In genomic region chr9:35158501-35159280, GRCh38 we compare ENCODE assay signal across 24 cellular contexts. TPM values are rescaled to one million over a fixed set of nuclear protein-coding genes. Genes with fewer than 3 reads are reported as not detected.
DNase-seq lines count a peak whose midpoint lies in the region; ATAC-seq and TF ChIP-seq lines count a peak whose summit lies in the region.
"Had no signal": no experiment of that assay in that cellular context is flagged by ENCODE, and none has a peak within 500 bp of the region (broad histone marks: within the 10 kb centered on the region; RNA-seq: fewer than 3 reads in every experiment).

No MANE protein-coding gene starts in this region.

- no peaks in the 10 kb centered on the region for H3K27me3 Mint-ChIP-seq in activated CD4-positive, alpha-beta T cell treated with anti-CD3 and anti-CD28 coated beads for 36 hours
- H3K27me3 Mint-ChIP-seq in GM23338 (ENCODE audit: insufficient read depth, low read depth, poor library complexity), result peaks cover 10% of the 10 kb centered on the region

- H3K9me3 Mint-ChIP-seq in activated CD4-positive, alpha-beta T cell treated with anti-CD3 and anti-CD28 coated beads for 36 hours (ENCODE audit: low read depth), result no peaks in the 10 kb centered on the region
- H3K9me3 Mint-ChIP-seq in GM23338, result peaks cover 3% of the 10 kb centered on the region; the same call in 2 of the 3 replicates
- H3K9me3 Mint-ChIP-seq: activated naive CD8-positive, alpha-beta T cell treated with anti-CD3 and anti-CD28 coated beads for 36 hours; mesothelial cell of epicardium; natural killer cell had no signal

- H3K27me3 ChIP-seq in GM23338 (ENCODE audit: insufficient read depth) (no peaks in the 10 kb centered on the region), MM.1S (replicated peaks; ENCODE audit: insufficient read depth, low read length) (no peaks in the 10 kb centered on the region), iPS-20b (ENCODE audit: insufficient read depth, low read length) (peaks cover 4% of the 10 kb centered on the region; the same call in 1 of the 2 replicates)
- H3K27me3 ChIP-seq: pancreas, right atrium auricular region, stomach, transverse colon had no signal

- no peaks in the 10 kb centered on the region for H3K9me3 ChIP-seq in MM.1S (replicated peaks; ENCODE audit: insufficient read depth, low read length)
- H3K9me3 ChIP-seq in iPS-20b (ENCODE audit: insufficient read depth, low read depth, low read length), result no peaks in the 10 kb centered on the region
- H3K9me3 ChIP-seq: heart right ventricle, left ventricle myocardium inferior, pancreas, right atrium auricular region, stomach, transverse colon had no signal

- no peak overlapping the region for H3K27ac Mint-ChIP-seq in activated CD4-positive, alpha-beta T cell treated with anti-CD3 and anti-CD28 coated beads for 36 hours
- H3K27ac Mint-ChIP-seq in GM23338, result peak overlapping the region; percentile 80
- H3K27ac Mint-ChIP-seq: activated naive CD8-positive, alpha-beta T cell treated with anti-CD3 and anti-CD28 coated beads for 36 hours; mesothelial cell of epicardium; natural killer cell had no signal

- CTCF ChIA-PET in activated CD4-positive, alpha-beta T cell treated with anti-CD3 and anti-CD28 coated beads for 36 hours (lab: Charles Lee), result interaction anchor here (0.6 kb wide), 1 partner anchor 397 kb away, joined by 3 read pairs; no protein-coding TSS in a partner anchor

- no peak overlapping the region for H3K4me3 ChIP-seq in GM23338
- peak overlapping the region; percentile 30; the same call in 1 of the 2 replicates for H3K4me3 ChIP-seq in MM.1S (ENCODE audit: low read length)
- peak overlapping the region; percentile 31; the same call in 1 of the 2 replicates for H3K4me3 ChIP-seq in iPS-20b (ENCODE audit: low read length)
- H3K4me3 ChIP-seq: heart right ventricle, left ventricle myocardium inferior, pancreas, right atrium auricular region, stomach, transverse colon had no signal

- H4K20me1 ChIP-seq in GM23338 (replicated peaks; ENCODE audit: insufficient read depth), result no peaks in the 10 kb centered on the region
- no peaks in the 10 kb centered on the region for H4K20me1 ChIP-seq in MM.1S (ENCODE audit: insufficient read depth, low read length)

- H3K9me2 ChIP-seq in GM23338 (ENCODE audit: insufficient read depth) (0 out of 2 replicates have a peak, but pooled peaks cover 4% of the 10 kb centered on the region), MM.1S (replicated peaks; ENCODE audit: insufficient read depth, low read length) (no peaks in the 10 kb centered on the region)

- H3K79me2 ChIP-seq in GM23338 (replicated peaks; ENCODE audit: insufficient read depth) (peaks cover 14% of the 10 kb centered on the region), MM.1S (ENCODE audit: low read length) (peaks cover 13% of the 10 kb centered on the region)

- no peaks in the 10 kb centered on the region for H3K36me3 ChIP-seq in GM23338 (ENCODE audit: insufficient read depth)
- no peaks in the 10 kb centered on the region for H3K36me3 ChIP-seq in MM.1S (replicated peaks; ENCODE audit: insufficient read depth, low read length)
- no peaks in the 10 kb centered on the region for H3K36me3 ChIP-seq in iPS-20b (ENCODE audit: insufficient read depth, low read depth, low read length)
- H3K36me3 ChIP-seq: heart right ventricle, left ventricle myocardium inferior, pancreas, right atrium auricular region, stomach, transverse colon had no signal

- H3K27ac ChIP-seq in GM23338 (ENCODE audit: low read depth) (peak overlapping the region; percentile 84), MM.1S (ENCODE audit: low read length) (peak overlapping the region; percentile 97), iPS-20b (ENCODE audit: low read length) (peak overlapping the region; percentile 77)
- H3K27ac ChIP-seq: epithelial cell of prostate, heart right ventricle, left ventricle myocardium inferior, pancreas, right atrium auricular region, RWPE1, stomach had no signal

- ATAC-seq in activated CD4-positive, alpha-beta T cell treated with anti-CD3 and anti-CD28 coated beads for 36 hours, result no peak
- ATAC-seq in GM23338 (no peak), GM21423 (IDR thresholded peaks at IDR 0.05; ENCODE audit: unreplicated experiment) (no peak)
- ATAC-seq: activated CD4-positive, CD25-positive, alpha-beta regulatory T cell treated with anti-CD3 and anti-CD28 coated beads, Interleukin-2, amount 50 U/mL, for 24 hours; heart right ventricle; natural killer cell; pancreas had no signal

- intact Hi-C loops in activated CD4-positive, alpha-beta T cell treated with anti-CD3 and anti-CD28 coated beads for 36 hours (cut with DNase I, micrococcal nuclease), result no loop called here

- H3K4me1 Mint-ChIP-seq in activated CD4-positive, alpha-beta T cell treated with anti-CD3 and anti-CD28 coated beads for 36 hours, result peaks cover 22% of the 10 kb centered on the region
- peaks cover 29% of the 10 kb centered on the region for H3K4me1 Mint-ChIP-seq in GM23338

- H3K4me3 Mint-ChIP-seq in activated CD4-positive, alpha-beta T cell treated with anti-CD3 and anti-CD28 coated beads for 36 hours, result no peak overlapping the region
- H3K4me3 Mint-ChIP-seq in GM23338, result no peak overlapping the region
- H3K4me3 Mint-ChIP-seq: activated naive CD8-positive, alpha-beta T cell treated with anti-CD3 and anti-CD28 coated beads for 36 hours; mesothelial cell of epicardium; natural killer cell had no signal

- H3F3A ChIP-seq in GM23338 (replicated peaks; ENCODE audit: low read depth), result 0 out of 2 replicates have a peak, but pooled peaks cover 3% of the 10 kb centered on the region
- peaks cover 40% of the 10 kb centered on the region for H3F3A ChIP-seq in MM.1S (ENCODE audit: insufficient read depth, low read length)

- POLR2A ChIA-PET in activated CD4-positive, alpha-beta T cell treated with anti-CD3 and anti-CD28 coated beads for 36 hours (lab: Charles Lee), result no interaction called here

- peaks cover 41% of the 10 kb centered on the region for H3K4me1 ChIP-seq in GM23338 (ENCODE audit: insufficient read depth)
- peaks cover 23% of the 10 kb centered on the region for H3K4me1 ChIP-seq in MM.1S (ENCODE audit: low read length)
- peaks cover 18% of the 10 kb centered on the region; the same call in 1 of the 2 replicates for H3K4me1 ChIP-seq in iPS-20b (ENCODE audit: insufficient read depth, low read length)

- peak overlapping the region; percentile 4 for H3K4me2 ChIP-seq in GM23338
- peak overlapping the region; percentile 61 for H3K4me2 ChIP-seq in MM.1S (ENCODE audit: low read depth, low read length)

- H3K36me3 Mint-ChIP-seq in activated CD4-positive, alpha-beta T cell treated with anti-CD3 and anti-CD28 coated beads for 36 hours (ENCODE audit: low read depth), result no peaks in the 10 kb centered on the region
- H3K36me3 Mint-ChIP-seq in GM23338 (ENCODE audit: low read depth), result no peaks in the 10 kb centered on the region; the same call in 2 of the 3 replicates
- H3K36me3 Mint-ChIP-seq: activated naive CD8-positive, alpha-beta T cell treated with anti-CD3 and anti-CD28 coated beads for 36 hours; mesothelial cell of epicardium; natural killer cell had no signal

- peak; percentile 8 for DNase-seq in activated CD4-positive, alpha-beta T cell treated with anti-CD3 and anti-CD28 coated beads for 36 hours
- DNase-seq in activated CD4-positive, alpha-beta T cell treated with anti-CD3 and anti-CD28 coated beads, Interleukin-2, amount 50 U/mL, for 1 hour, result no peak
- DNase-seq in GM23338 (ENCODE audit: low spot score) (no peak), MM.1S (peak; percentile 84), NCI-H748 treated with DMSO at 0.1 percent for 48 hours (lab: John Stamatoyannopoulos, UW) (no peak), GM19238 (ENCODE audit: insufficient read length, low spot score) (no peak)
- DNase-seq: 8988T; activated naive CD8-positive, alpha-beta T cell treated with anti-CD3 and anti-CD28 coated beads for 36 hours; heart right ventricle; left ventricle myocardium inferior; natural killer cell; NCI-H1436; NCI-H524; pancreas; stimulated activated CD4-positive, alpha-beta T cell treated with anti-CD3 and anti-CD28 coated beads, Interleukin-12 subunit alpha, Interleukin-12 subunit beta, amount 100 ng/mL, for 4 hours; stomach; transverse colon had no signal

- TF ChIP-seq CTCF in GM23338 (conservative IDR thresholded peaks at IDR 0.05; ENCODE audit: low read depth in 2 of 2), result no peak
- TF ChIP-seq CTCF in MM.1S (IDR thresholded peaks at IDR 0.05; ENCODE audit: low read length), result no peak

- H3K9ac ChIP-seq in MM.1S (ENCODE audit: low read length) (peak overlapping the region; percentile 62), iPS-20b (ENCODE audit: low read depth, low read length) (peak overlapping the region; percentile 48; the same call in 1 of the 2 replicates)

- H2AFZ ChIP-seq in GM23338, result no peak overlapping the region
- H2AFZ ChIP-seq in MM.1S (ENCODE audit: low read length), result peak overlapping the region; percentile 32; the same call in 1 of the 2 replicates

RNA-seq across cellular contexts. Expression of gene UNC13B, which starts 3.1 kb away (rescaled TPM):
- 1 to 10 TPM; 2.7 to 4.0 TPM for total RNA-seq in activated CD4-positive, alpha-beta T cell treated with anti-CD3 and anti-CD28 coated beads for 36 hours
- total RNA-seq in GM23338 (2014; rRNA removed; shearing (Covaris generic)), result 44.9 and 52.1 TPM in 2 replicates
- 8.0 and 8.7 TPM in 2 replicates for polyA plus RNA-seq in GM23338 (2016; fragmentation: Nextera tagmentation; extraction: Ambion mirVana)

RNA-seq across cellular contexts. Expression of gene ATOSB, which starts 43.0 kb away (rescaled TPM):
- total RNA-seq in activated CD4-positive, alpha-beta T cell treated with anti-CD3 and anti-CD28 coated beads for 36 hours, result 1 to 10 TPM; 5.7 to 6.4 TPM
- total RNA-seq in GM23338 (2014; rRNA removed; shearing (Covaris generic)), result 3.1 and 6.1 TPM in 2 replicates
- 2.2 and 2.3 TPM in 2 replicates for polyA plus RNA-seq in GM23338 (2016; fragmentation: Nextera tagmentation; extraction: Ambion mirVana)

RNA-seq across cellular contexts. Expression of gene STOML2, which starts 55.8 kb away (rescaled TPM):
- total RNA-seq in activated CD4-positive, alpha-beta T cell treated with anti-CD3 and anti-CD28 coated beads for 36 hours, result 100 to 1,000 TPM; 169 to 201 TPM
- 210 and 221 TPM in 2 replicates for total RNA-seq in GM23338 (2014; rRNA removed; shearing (Covaris generic))
- polyA plus RNA-seq in GM23338 (2016; fragmentation: Nextera tagmentation; extraction: Ambion mirVana), result 109 and 114 TPM in 2 replicates

Comparison
In these comparisons a context has a peak if more than half of its experiments do, and no peak if none do; other contexts are left out.
1. DNase-seq: peak in activated CD4-positive, alpha-beta T cell treated with anti-CD3 and anti-CD28 coated beads for 36 hours (single experiment) and MM.1S (single experiment); none in activated CD4-positive, alpha-beta T cell treated with anti-CD3 and anti-CD28 coated beads, Interleukin-2, amount 50 U/mL, for 1 hour (single experiment), GM23338 (single experiment), NCI-H748 treated with DMSO at 0.1 percent for 48 hours (single experiment) and GM19238 (single experiment).
2. Peak in every context shown above with its lines, with median percentiles within 50 percentile points of each other: H3K27ac ChIP-seq.